In genomic region chr16:84604477-84605013, GRCh38 we compare ENCODE assay signal across 12 cellular contexts. TPM values are rescaled to one million over a fixed set of nuclear protein-coding genes. Genes with fewer than 3 reads are reported as not detected.
DNase-seq lines count a peak whose midpoint lies in the region; ATAC-seq and TF ChIP-seq lines count a peak whose summit lies in the region.
"Had no signal": no experiment of that assay in that cellular context is flagged by ENCODE, and none has a peak within 500 bp of the region (broad histone marks: within the 10 kb centered on the region; RNA-seq: fewer than 3 reads in every experiment).

No MANE protein-coding gene starts in this region.

- intact Hi-C loops in activated B cell treated with CpG ODN at 0.5 μM for 24 hours (cut with micrococcal nuclease): loop anchor here (10.0 kb wide), 1 partner anchor 1150 kb away; the partner anchor contains the start of gene C16orf74

- DNase-seq in activated naive CD4-positive, alpha-beta T cell (lab: John Stamatoyannopoulos, UW): no peak
- DNase-seq in activated B cell treated with CpG ODN at 0.5 μM for 24 hours: no peak
- peak; percentile 60 for DNase-seq in kidney glomerular epithelial cell (lab: John Stamatoyannopoulos, UW)
- no peak for DNase-seq in type B pancreatic cell (ENCODE audit: extremely low spot score, unreplicated experiment)
- DNase-seq: activated CD4-positive, alpha-beta T cell treated with anti-CD3 and anti-CD28 coated beads for 1 hour; AML-193; SHP77; stimulated activated naive CD4-positive, alpha-beta T cell treated with Interleukin-2 at 50 U/mL for 16 hours had no signal

- CTCF ChIA-PET in activated B cell treated with CpG ODN at 0.5 μM for 24 hours (lab: Charles Lee): no interaction called here

- H3K4me1 Mint-ChIP-seq in activated naive CD4-positive, alpha-beta T cell treated with anti-CD3 and anti-CD28 coated beads, Interleukin-2, amount 50 U/mL, for 24 hours: peaks cover 91% of the 10 kb centered on the region
- peaks cover 96% of the 10 kb centered on the region for H3K4me1 Mint-ChIP-seq in activated B cell treated with CpG ODN at 0.5 μM for 24 hours
- peaks cover 49% of the 10 kb centered on the region for H3K4me1 Mint-ChIP-seq in type B pancreatic cell (ENCODE audit: unreplicated experiment)

- no peaks in the 10 kb centered on the region for H3K9me3 Mint-ChIP-seq in activated naive CD4-positive, alpha-beta T cell treated with anti-CD3 and anti-CD28 coated beads, Interleukin-2, amount 50 U/mL, for 24 hours
- no peaks in the 10 kb centered on the region for H3K9me3 Mint-ChIP-seq in activated B cell treated with CpG ODN at 0.5 μM for 24 hours
- H3K9me3 Mint-ChIP-seq in type B pancreatic cell: no peaks in the 10 kb centered on the region

- H3K27ac Mint-ChIP-seq in activated naive CD4-positive, alpha-beta T cell treated with anti-CD3 and anti-CD28 coated beads, Interleukin-2, amount 50 U/mL, for 24 hours: peak overlapping the region; percentile 86
- H3K27ac Mint-ChIP-seq in activated B cell treated with CpG ODN at 0.5 μM for 24 hours (peak overlapping the region; percentile 86), type B pancreatic cell (peak overlapping the region; percentile 67)

- H3K36me3 Mint-ChIP-seq in activated naive CD4-positive, alpha-beta T cell treated with anti-CD3 and anti-CD28 coated beads, Interleukin-2, amount 50 U/mL, for 24 hours: peaks cover 3% of the 10 kb centered on the region
- H3K36me3 Mint-ChIP-seq in activated B cell treated with CpG ODN at 0.5 μM for 24 hours (ENCODE audit: low read depth): peaks cover 30% of the 10 kb centered on the region
- H3K36me3 Mint-ChIP-seq in type B pancreatic cell: peaks cover 16% of the 10 kb centered on the region

- no peaks in the 10 kb centered on the region for H3K27me3 Mint-ChIP-seq in activated naive CD4-positive, alpha-beta T cell treated with anti-CD3 and anti-CD28 coated beads, Interleukin-2, amount 50 U/mL, for 24 hours
- H3K27me3 Mint-ChIP-seq in activated B cell treated with CpG ODN at 0.5 μM for 24 hours (no peaks in the 10 kb centered on the region), type B pancreatic cell (no peaks in the 10 kb centered on the region)

- POLR2A ChIA-PET in activated B cell treated with CpG ODN at 0.5 μM for 24 hours (lab: Charles Lee): interaction anchor here (0.8 to 12.5 kb wide), 8 partner anchors 10 to 99 kb away, joined by 3 to 333 read pairs (median 6); partner anchors contain the start of gene COTL1

- TF ChIP-seq CTCF in activated B cell treated with CpG ODN at 0.5 μM for 24 hours (IDR thresholded peaks at IDR 0.05) (no peak), type B pancreatic cell (conservative IDR thresholded peaks at IDR 0.05) (no peak)

- H3K4me3 Mint-ChIP-seq in activated naive CD4-positive, alpha-beta T cell treated with anti-CD3 and anti-CD28 coated beads, Interleukin-2, amount 50 U/mL, for 24 hours: no peak overlapping the region
- H3K4me3 Mint-ChIP-seq in activated B cell treated with CpG ODN at 0.5 μM for 24 hours (peak overlapping the region; percentile 57), type B pancreatic cell (peak overlapping the region; percentile 60)

- no peak for ATAC-seq in activated B cell treated with CpG ODN at 0.5 μM for 24 hours (ENCODE audit: low read depth)
- ATAC-seq in GM19455 (IDR thresholded peaks at IDR 0.05; ENCODE audit: unreplicated experiment): no peak
- no peak for ATAC-seq in HG02588 (IDR thresholded peaks at IDR 0.05; ENCODE audit: unreplicated experiment)
- ATAC-seq in HG03280 (IDR thresholded peaks at IDR 0.05; ENCODE audit: unreplicated experiment): no peak

RNA-seq across cellular contexts. Expression of gene COTL1, which starts 13.3 kb away (rescaled TPM):
- total RNA-seq in activated B cell treated with CpG ODN at 0.5 μM for 24 hours (487 and 525 TPM in 2 replicates), type B pancreatic cell (ENCODE audit: low replicate concordance) (75.6 and 179 TPM in 2 replicates)

RNA-seq across cellular contexts. Expression of gene KLHL36, which starts 43.8 kb away (rescaled TPM):
- total RNA-seq in activated B cell treated with CpG ODN at 0.5 μM for 24 hours (62.6 and 72.7 TPM in 2 replicates), type B pancreatic cell (ENCODE audit: low replicate concordance) (40.3 and 64.7 TPM in 2 replicates)
